Comparison of ENCODE assay signal across 1 cellular context in genomic region chr17:50151937-50152547, GRCh38.
TF ChIP-seq lines count a peak whose summit lies in the region.

No MANE protein-coding gene starts in this region.

TF ChIP-seq in HepG2, 621 proteins besides CTCF, POLR2A, EP300 and RAD21 (continued from another document and continues in another):
- TF ChIP-seq ATF1 (CRISPR knock-in tag; IDR thresholded peaks at IDR 0.05): no peak
- TF ChIP-seq ZHX1 (CRISPR knock-in tag; IDR thresholded peaks at IDR 0.05; ENCODE audit: low read depth): no peak
- peak; percentile 75 for TF ChIP-seq PCBP2 (optimal IDR thresholded peaks at IDR 0.05; ENCODE audit: low read depth, low read length, poor library complexity, severe bottlenecking)
- TF ChIP-seq ZBTB39 (CRISPR knock-in tag; IDR thresholded peaks at IDR 0.05): no peak
- no peak for TF ChIP-seq ZMAT5 (CRISPR knock-in tag; IDR thresholded peaks at IDR 0.05; ENCODE audit: borderline replicate concordance, low read depth)
- TF ChIP-seq TFE3 (CRISPR knock-in tag; IDR thresholded peaks at IDR 0.05): peak; percentile 32; the same call in 1 of the 2 replicates
- TF ChIP-seq SNAI1 (CRISPR knock-in tag; IDR thresholded peaks at IDR 0.05; ENCODE audit: borderline replicate concordance): no peak
- TF ChIP-seq ZBTB14 (CRISPR knock-in tag; IDR thresholded peaks at IDR 0.05): no peak
- 0 out of 2 replicates have a peak, but pooled peaks have one; percentile 49 for TF ChIP-seq SOX5 (CRISPR knock-in tag; IDR thresholded peaks at IDR 0.05; ENCODE audit: borderline replicate concordance)
- TF ChIP-seq SMAD3 (CRISPR knock-in tag; IDR thresholded peaks at IDR 0.05): no peak
- peak; percentile 60; the same call in 1 of the 2 replicates for TF ChIP-seq TARDBP (CRISPR knock-in tag; IDR thresholded peaks at IDR 0.05)
- no peak for TF ChIP-seq ZNF615 (CRISPR knock-in tag; IDR thresholded peaks at IDR 0.05; ENCODE audit: borderline replicate concordance)
- peak; percentile 42; the same call in 1 of the 2 replicates for TF ChIP-seq FOSL2 (CRISPR knock-in tag; IDR thresholded peaks at IDR 0.05)
- TF ChIP-seq ZNF562 (CRISPR knock-in tag; IDR thresholded peaks at IDR 0.05; ENCODE audit: borderline replicate concordance): no peak
- TF ChIP-seq TFDP1 (CRISPR knock-in tag; IDR thresholded peaks at IDR 0.05; ENCODE audit: borderline replicate concordance): peak; percentile 54; the same call in 1 of the 2 replicates
- no peak for TF ChIP-seq ZNF180 (CRISPR knock-in tag; IDR thresholded peaks at IDR 0.05; ENCODE audit: borderline replicate concordance, low read depth)
- TF ChIP-seq MED8 (CRISPR knock-in tag; IDR thresholded peaks at IDR 0.05; ENCODE audit: insufficient replicate concordance): no peak
- TF ChIP-seq ATAD3A (CRISPR knock-in tag; IDR thresholded peaks at IDR 0.05): no peak
- peak; percentile 80; the same call in 1 of the 2 replicates for TF ChIP-seq HBP1 (CRISPR knock-in tag; IDR thresholded peaks at IDR 0.05; ENCODE audit: low read depth)
- TF ChIP-seq ZNF260 (CRISPR knock-in tag; IDR thresholded peaks at IDR 0.05; ENCODE audit: borderline replicate concordance, low read depth): no peak
- no peak for TF ChIP-seq EZH2 (conservative IDR thresholded peaks at IDR 0.05; ENCODE audit: low read depth, low read length)
- no peak for TF ChIP-seq PAWR (CRISPR knock-in tag; IDR thresholded peaks at IDR 0.05; ENCODE audit: borderline replicate concordance)
- no peak for TF ChIP-seq ZC3H4 (CRISPR knock-in tag; IDR thresholded peaks at IDR 0.05; ENCODE audit: borderline replicate concordance)
- peak; percentile 68; the same call in 1 of the 2 replicates for TF ChIP-seq KMT2A (CRISPR knock-in tag; IDR thresholded peaks at IDR 0.05)
- TF ChIP-seq JUNB (CRISPR knock-in tag; IDR thresholded peaks at IDR 0.05; ENCODE audit: borderline replicate concordance): no peak
- no peak for TF ChIP-seq JUND (CRISPR knock-in tag; IDR thresholded peaks at IDR 0.05)
- no peak for TF ChIP-seq KDM6A (CRISPR knock-in tag; IDR thresholded peaks at IDR 0.05; ENCODE audit: low read depth)
- TF ChIP-seq GZF1 (CRISPR knock-in tag; IDR thresholded peaks at IDR 0.05): no peak
- 0 out of 2 replicates have a peak, but pooled peaks have one; percentile 9 for TF ChIP-seq MYPOP (CRISPR knock-in tag; IDR thresholded peaks at IDR 0.05)
- no peak for TF ChIP-seq TCF12 (IDR thresholded peaks at IDR 0.05)
- 0 out of 2 replicates have a peak, but pooled peaks have one; percentile 30 for TF ChIP-seq TCF12 (CRISPR knock-in tag; IDR thresholded peaks at IDR 0.05)
- TF ChIP-seq RAD51 (IDR thresholded peaks at IDR 0.05; ENCODE audit: borderline replicate concordance): no peak
- no peak for TF ChIP-seq HIC2 (CRISPR knock-in tag; IDR thresholded peaks at IDR 0.05; ENCODE audit: low read depth)
- TF ChIP-seq TBP (CRISPR knock-in tag; IDR thresholded peaks at IDR 0.05): no peak
- TF ChIP-seq HMGA1 (CRISPR knock-in tag; conservative IDR thresholded peaks at IDR 0.05): no peak
- TF ChIP-seq ZNF468 (CRISPR knock-in tag; IDR thresholded peaks at IDR 0.05): no peak
- TF ChIP-seq ZNF546 (CRISPR knock-in tag; conservative IDR thresholded peaks at IDR 0.05): no peak
- TF ChIP-seq NCOA2 (CRISPR knock-in tag; IDR thresholded peaks at IDR 0.05): no peak
- TF ChIP-seq ZNF362 (CRISPR knock-in tag; IDR thresholded peaks at IDR 0.05; ENCODE audit: borderline replicate concordance): 0 out of 2 replicates have a peak, but pooled peaks have one; percentile 29
- TF ChIP-seq SAP130 (CRISPR knock-in tag; IDR thresholded peaks at IDR 0.05; ENCODE audit: low read depth): peak; percentile 93
- TF ChIP-seq GPN1 (CRISPR knock-in tag; IDR thresholded peaks at IDR 0.05; ENCODE audit: borderline replicate concordance): no peak
- TF ChIP-seq ZNF775 (CRISPR knock-in tag; IDR thresholded peaks at IDR 0.05; ENCODE audit: borderline replicate concordance): 0 out of 2 replicates have a peak, but pooled peaks have one; percentile 32
- TF ChIP-seq KLF15 (CRISPR knock-in tag; IDR thresholded peaks at IDR 0.05; ENCODE audit: borderline replicate concordance): no peak
- no peak for TF ChIP-seq ZBTB2 (CRISPR knock-in tag; IDR thresholded peaks at IDR 0.05; ENCODE audit: low read depth)
- no peak for TF ChIP-seq ZNF660 (CRISPR knock-in tag; IDR thresholded peaks at IDR 0.05; ENCODE audit: borderline replicate concordance, low read depth)
- TF ChIP-seq ZFP1 (CRISPR knock-in tag; IDR thresholded peaks at IDR 0.05): peak; percentile 36; the same call in 1 of the 2 replicates
- TF ChIP-seq BHLHE40 (IDR thresholded peaks at IDR 0.05; ENCODE audit: low read length): no peak
